28 cellular contexts compared by ENCODE assay signal in genomic region chr12:132747395-132747794, GRCh38.
"Had no signal": no experiment of that assay in that cellular context is flagged by ENCODE, and none has a peak within 500 bp of the region (broad histone marks: within the 10 kb centered on the region; RNA-seq: fewer than 3 reads in every experiment).

No MANE protein-coding gene starts in this region.

- ATAC-seq: activated naive CD4-positive, alpha-beta T cell treated with anti-CD3 and anti-CD28 coated beads, Interleukin-2, amount 50 U/mL, for 72 hours; activated naive CD8-positive, alpha-beta T cell treated with anti-CD3 and anti-CD28 coated beads, Interleukin-2, amount 50 U/mL, for 24 hours; activated T-cell treated with anti-CD3 and anti-CD28 coated beads, Interleukin-2, amount 50 U/mL, for 4 hours; body of pancreas; SK-N-SH treated with all-trans-retinoic acid at 6 μM for 48 hours; WTC11 had no signal

- H3K4me3 Mint-ChIP-seq: activated CD4-positive, alpha-beta memory T cell treated with anti-CD3 and anti-CD28 coated beads for 36 hours; activated naive CD8-positive, alpha-beta T cell treated with anti-CD3 and anti-CD28 coated beads, Interleukin-2, amount 50 U/mL, for 24 hours; activated T-cell treated with anti-CD3 and anti-CD28 coated beads, Interleukin-2, amount 50 U/mL, for 4 hours; T-helper 1 cell treated with Interleukin-12 subunit alpha and Interleukin-12 subunit beta and Interleukin-4 antibody, amounts not matched to agents 30 μg/mL and 1 μg/mL, for 36 hours; WTC11 had no signal

- H3K27ac Mint-ChIP-seq: activated CD4-positive, alpha-beta memory T cell treated with anti-CD3 and anti-CD28 coated beads for 36 hours; activated naive CD8-positive, alpha-beta T cell treated with anti-CD3 and anti-CD28 coated beads, Interleukin-2, amount 50 U/mL, for 24 hours; T-helper 1 cell treated with Interleukin-12 subunit alpha and Interleukin-12 subunit beta and Interleukin-4 antibody, amounts not matched to agents 30 μg/mL and 1 μg/mL, for 36 hours; WTC11 had no signal

- H3K9me3 Mint-ChIP-seq: activated CD4-positive, alpha-beta memory T cell treated with anti-CD3 and anti-CD28 coated beads for 36 hours; activated naive CD8-positive, alpha-beta T cell treated with anti-CD3 and anti-CD28 coated beads, Interleukin-2, amount 50 U/mL, for 24 hours; activated T-cell treated with anti-CD3 and anti-CD28 coated beads, Interleukin-2, amount 50 U/mL, for 4 hours had no signal

- H3K4me1 Mint-ChIP-seq: WTC11 had no signal

- DNase-seq: activated CD4-positive, alpha-beta memory T cell treated with anti-CD3 and anti-CD28 coated beads for 36 hours; activated CD4-positive, alpha-beta T cell treated with anti-CD3 and anti-CD28 coated beads for 48 hours; activated CD4-positive, CD25-positive, alpha-beta regulatory T cell treated with anti-CD3 and anti-CD28 coated beads, Interleukin-2, amount 50 U/mL, for 72 hours; activated CD8-positive, alpha-beta memory T cell treated with anti-CD3 and anti-CD28 coated beads for 24 hours; activated effector memory CD4-positive, alpha-beta T cell treated with anti-CD3 and anti-CD28 coated beads, Interleukin-2, amount 50 U/mL, for 16 hours; activated naive CD4-positive, alpha-beta T cell treated with Interleukin-2 at 50 U/mL for 16 hours; activated naive CD8-positive, alpha-beta T cell treated with anti-CD3 and anti-CD28 coated beads, Interleukin-2, amount 50 U/mL, for 24 hours; activated T-cell treated with anti-CD3 and anti-CD28 coated beads, Interleukin-2, amount 50 U/mL, for 4 hours; amniotic stem cell; body of pancreas; MG63; MV-4-11; NCI-H1105; NCI-H1436 treated with DMSO at 0.1 percent for 48 hours; NCI-H187; NCI-H2081; NCI-H510A treated with DMSO at 0.1 percent for 48 hours; NCI-H69; Peyer's patch; SHP77; SW 1271; T-helper 9 cell had no signal

- H3K9me3 ChIP-seq: ascending aorta, body of pancreas, MG63, Peyer's patch, SJSA1 had no signal

- H3K27me3 Mint-ChIP-seq: activated CD4-positive, alpha-beta memory T cell treated with anti-CD3 and anti-CD28 coated beads for 36 hours; activated naive CD8-positive, alpha-beta T cell treated with anti-CD3 and anti-CD28 coated beads, Interleukin-2, amount 50 U/mL, for 24 hours had no signal
